12 cellular contexts compared by ENCODE assay signal in the genomic region with DNA sequence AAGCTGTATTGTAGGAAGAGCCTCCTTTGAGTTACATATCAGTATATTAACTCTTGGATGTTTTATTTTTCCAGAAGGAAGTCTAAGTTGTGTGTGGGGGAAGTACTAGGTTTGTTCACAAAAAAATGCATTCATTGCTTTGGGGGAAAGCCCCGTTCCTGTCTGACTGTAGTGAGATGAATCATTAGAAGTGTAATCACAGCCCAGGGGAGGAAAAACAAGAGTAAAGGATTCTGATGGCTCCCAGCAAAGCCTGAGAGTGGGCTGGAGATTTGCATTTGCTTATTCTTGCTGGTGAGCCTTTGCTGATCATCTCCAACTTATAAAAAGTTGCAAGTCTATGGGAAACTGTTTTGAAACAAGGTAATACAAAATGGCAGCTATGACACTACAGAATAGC.
DNase-seq lines count a peak whose midpoint lies in the region; ATAC-seq and TF ChIP-seq lines count a peak whose summit lies in the region.
"Had no signal": no experiment of that assay in that cellular context is flagged by ENCODE, and none has a peak within 500 bp of the region (broad histone marks: within the 10 kb centered on the region; RNA-seq: fewer than 3 reads in every experiment).

No MANE protein-coding gene starts in this region.

- TF ChIP-seq CTCF in GM20000 (IDR thresholded peaks at IDR 0.05; ENCODE audit: extremely low read depth, missing control alignments) (no peak), heart right ventricle (IDR thresholded peaks at IDR 0.05) (no peak)

- WGBS in heart right ventricle, 2 donors = 29 to 40% methylated on average over 1 of the region's 1 CpG

- DNase-seq in Caki2 (ENCODE audit: low read depth) (peak; percentile 28), GM20000 (ENCODE audit: low spot score) (peak; percentile 43), kidney tubule cell (ENCODE audit: low spot score) (peak; percentile 84), erythroblast (lab: John Stamatoyannopoulos, UW) (no peak), NCI-H69 (lab: John Stamatoyannopoulos, UW) (no peak), heart right ventricle (no peak), HAP-1 (ENCODE audit: low spot score in 2 of 2) (no peak)
- peak; percentile 43 to 56 for DNase-seq in activated T-cell treated with anti-CD3 and anti-CD28 coated beads, Interleukin-2, amount 50 U/mL, for 48 hours
- DNase-seq: activated effector memory CD4-positive, alpha-beta T cell treated with Interleukin-2 at 50 U/mL for 16 hours; effector memory CD4-positive, alpha-beta T cell; substantia nigra had no signal

- H3K36me3 ChIP-seq in heart right ventricle = no peaks in the 10 kb centered on the region
- no peaks in the 10 kb centered on the region for H3K36me3 ChIP-seq in HAP-1 (replicated peaks)
- H3K36me3 ChIP-seq: BLaER1 had no signal

- intact Hi-C loops in heart right ventricle (cut with DNase I) = no loop called here

- no peak overlapping the region for H3K27ac ChIP-seq in heart right ventricle
- H3K27ac ChIP-seq: BLaER1 had no signal

- H3K27me3 ChIP-seq in heart right ventricle (peaks cover 0 to 14% (median 0%) of the 10 kb centered on the region in 7 donors), HAP-1 (ENCODE audit: low read depth) (peaks cover 4% of the 10 kb centered on the region)
- H3K27me3 ChIP-seq: BLaER1 had no signal

- peaks cover 0 to 31% (median 7%) of the 10 kb centered on the region in 9 donors for H3K4me1 ChIP-seq in heart right ventricle
- H3K4me1 ChIP-seq in HAP-1 = no peaks in the 10 kb centered on the region

- in situ Hi-C loops in Caki2 (cut with HindIII; ENCODE audit: low pct_unique_long_range_greater_than_20kb, low sequenced_read_pairs) = no loop called here
- in situ Hi-C loops in HAP-1 (cut with MboI; ENCODE audit: low sequenced_read_pairs) = no loop called here

- no peaks in the 10 kb centered on the region for H3K9me3 ChIP-seq in heart right ventricle
- H3K9me3 ChIP-seq in HAP-1 = no peaks in the 10 kb centered on the region

- H3K4me3 ChIP-seq in heart right ventricle (no peak overlapping the region), HAP-1 (no peak overlapping the region)
- H3K4me3 ChIP-seq: BLaER1 had no signal

- no peak for TF ChIP-seq POLR2A in erythroblast (IDR thresholded peaks at IDR 0.05; ENCODE audit: low read length)

- ATAC-seq in heart right ventricle = no peak

Comparison
In these comparisons a context has a peak if more than half of its experiments do, and no peak if none do; other contexts are left out.
1. DNase-seq: peak in Caki2 (single experiment), GM20000 (single experiment), activated T-cell treated with anti-CD3 and anti-CD28 coated beads, Interleukin-2, amount 50 U/mL, for 48 hours (2 of 2) and kidney tubule cell (single experiment); none in erythroblast (0 of 2), NCI-H69 (single experiment), heart right ventricle (0 of 2) and HAP-1 (0 of 2).